Comparison of ENCODE assay signal across 13 cellular contexts in the genomic region with DNA sequence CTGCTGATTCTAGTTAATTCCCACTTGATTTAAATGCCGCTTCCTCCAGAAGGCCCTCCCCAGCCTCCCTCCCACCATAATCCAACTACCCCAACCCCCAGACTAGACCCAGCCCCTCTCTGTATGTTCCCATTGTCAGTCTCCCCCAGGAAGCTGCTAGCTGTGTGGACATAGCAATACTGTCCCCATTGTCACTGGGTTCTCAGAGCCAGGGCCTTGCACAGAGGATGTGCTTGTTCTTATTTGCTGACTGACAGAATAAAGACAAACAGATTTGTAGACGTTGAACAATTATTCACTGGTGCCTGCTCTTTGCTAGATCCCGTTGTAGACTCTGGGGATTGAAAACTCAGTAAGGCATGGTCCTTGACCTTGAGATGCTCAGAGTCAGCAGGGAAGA.
"Had no signal": no experiment of that assay in that cellular context is flagged by ENCODE, and none has a peak within 500 bp of the region (broad histone marks: within the 10 kb centered on the region; RNA-seq: fewer than 3 reads in every experiment).

No MANE protein-coding gene starts in this region.

- DNase-seq: activated CD4-positive, alpha-beta T cell treated with anti-CD3 and anti-CD28 coated beads, Interleukin-2, amount 50 U/mL, for 4 hours; activated CD8-positive, alpha-beta memory T cell treated with anti-CD3 and anti-CD28 coated beads, Interleukin-2, amount 10 ng/mL, durations not matched to agents 7 days and 5 days; activated effector memory CD4-positive, alpha-beta T cell treated with Interleukin-2 at 50 U/mL for 16 hours; activated T-cell treated with anti-CD3 and anti-CD28 coated beads, Interleukin-2, amount 50 U/mL, for 24 hours; amniotic stem cell; heart left ventricle; kidney; left ventricle myocardium superior had no signal

- H3K27ac ChIP-seq: breast epithelium, esophagus muscularis mucosa, heart left ventricle, right atrium auricular region had no signal

- ATAC-seq: activated CD8-positive, alpha-beta memory T cell treated with anti-CD3 and anti-CD28 coated beads, Interleukin-2, amount 10 ng/mL, durations not matched to agents 7 days and 5 days; activated naive CD4-positive, alpha-beta T cell treated with anti-CD3 and anti-CD28 coated beads, Interleukin-2, amount 50 U/mL, for 72 hours; heart left ventricle; left ventricle myocardium superior; stimulated activated effector memory CD8-positive, alpha-beta T cell treated with anti-CD3 and anti-CD28 coated beads, Interleukin-12 subunit alpha, Interleukin-12 subunit beta, amount 100 ng/mL, for 72 hours had no signal
